ENCODE assay signal across 10 cellular contexts in genomic region chr10:81874878-81875679, GRCh38. TPM values are rescaled to one million over a fixed set of nuclear protein-coding genes. Genes with fewer than 3 reads are reported as not detected.
DNase-seq lines count a peak whose midpoint lies in the region; ATAC-seq and TF ChIP-seq lines count a peak whose summit lies in the region.
"Had no signal": no experiment of that assay in that cellular context is flagged by ENCODE, and none has a peak within 500 bp of the region (broad histone marks: within the 10 kb centered on the region; RNA-seq: fewer than 3 reads in every experiment).

TSS of gene NRG3 (plus strand) at chr10:81875194.

- POLR2A ChIA-PET in activated CD8-positive, alpha-beta T cell treated with anti-CD3 and anti-CD28 coated beads, Interleukin-2, amount 10 ng/mL, durations not matched to agents 7 days and 5 days (lab: Charles Lee): no interaction called here

- intact Hi-C loops in activated naive CD4-positive, alpha-beta T cell treated with anti-CD3 and anti-CD28 coated beads for 36 hours (cut with micrococcal nuclease): no loop called here

- ATAC-seq in activated CD8-positive, alpha-beta T cell treated with anti-CD3 and anti-CD28 coated beads, Interleukin-2, amount 10 ng/mL, durations not matched to agents 7 days and 5 days: no peak

- H3K9me3 ChIP-seq in thymus (ENCODE audit: control insufficient read depth): no peaks in the 10 kb centered on the region

- no peaks in the 10 kb centered on the region for H3K4me1 ChIP-seq in thymus (ENCODE audit: control insufficient read depth, insufficient read depth, low read length)

- 1% methylated on average over 108 of the region's 110 CpGs for WGBS in thymus

- H3K36me3 Mint-ChIP-seq in activated naive CD4-positive, alpha-beta T cell treated with anti-CD3 and anti-CD28 coated beads for 36 hours (ENCODE audit: low read depth): no peaks in the 10 kb centered on the region
- peaks cover 3% of the 10 kb centered on the region for H3K36me3 Mint-ChIP-seq in activated CD8-positive, alpha-beta T cell treated with anti-CD3 and anti-CD28 coated beads, Interleukin-2, amount 10 ng/mL, durations not matched to agents 7 days and 5 days (ENCODE audit: low read depth)

- peak within 1 kb of the TSS; percentile 54 for H3K4me3 Mint-ChIP-seq in activated naive CD4-positive, alpha-beta T cell treated with anti-CD3 and anti-CD28 coated beads for 36 hours
- H3K4me3 Mint-ChIP-seq in activated CD8-positive, alpha-beta T cell treated with anti-CD3 and anti-CD28 coated beads, Interleukin-2, amount 10 ng/mL, durations not matched to agents 7 days and 5 days: peak within 1 kb of the TSS; percentile 3

- peaks cover 55% of the 10 kb centered on the region for H3K27me3 Mint-ChIP-seq in activated naive CD4-positive, alpha-beta T cell treated with anti-CD3 and anti-CD28 coated beads for 36 hours (ENCODE audit: low read depth)
- H3K27me3 Mint-ChIP-seq in activated CD8-positive, alpha-beta T cell treated with anti-CD3 and anti-CD28 coated beads, Interleukin-2, amount 10 ng/mL, durations not matched to agents 7 days and 5 days (ENCODE audit: low read depth): peaks cover 38% of the 10 kb centered on the region

- no peak within 1 kb of the TSS for H3K27ac Mint-ChIP-seq in activated naive CD4-positive, alpha-beta T cell treated with anti-CD3 and anti-CD28 coated beads for 36 hours
- peak within 1 kb of the TSS; percentile 2 for H3K27ac Mint-ChIP-seq in activated CD8-positive, alpha-beta T cell treated with anti-CD3 and anti-CD28 coated beads, Interleukin-2, amount 10 ng/mL, durations not matched to agents 7 days and 5 days

- DNase-seq in activated naive CD4-positive, alpha-beta T cell treated with anti-CD3 and anti-CD28 coated beads for 36 hours: no peak
- no peak for DNase-seq in activated naive CD4-positive, alpha-beta T cell (lab: John Stamatoyannopoulos, UW)
- no peak for DNase-seq in activated CD8-positive, alpha-beta T cell treated with anti-CD3 and anti-CD28 coated beads, Interleukin-2, amount 10 ng/mL, durations not matched to agents 7 days and 5 days
- DNase-seq in kidney epithelial cell (ENCODE audit: low read depth): no peak
- DNase-seq in erythroblast (lab: John Stamatoyannopoulos, UW): no peak
- DNase-seq in medulla oblongata (ENCODE audit: extremely low spot score): no peak
- DNase-seq in glomerular visceral epithelial cell (ENCODE audit: extremely low spot score): no peak
- DNase-seq: IMR-90 had no signal

- H3K9me3 Mint-ChIP-seq in activated naive CD4-positive, alpha-beta T cell treated with anti-CD3 and anti-CD28 coated beads for 36 hours: no peaks in the 10 kb centered on the region
- H3K9me3 Mint-ChIP-seq in activated CD8-positive, alpha-beta T cell treated with anti-CD3 and anti-CD28 coated beads, Interleukin-2, amount 10 ng/mL, durations not matched to agents 7 days and 5 days (ENCODE audit: insufficient read depth): no peaks in the 10 kb centered on the region

- H3K4me3 ChIP-seq in kidney epithelial cell (ENCODE audit: low read depth, low read length): peak within 1 kb of the TSS; percentile 58
- peak within 1 kb of the TSS; percentile 13 for H3K4me3 ChIP-seq in thymus (ENCODE audit: low read length)

- TF ChIP-seq CTCF in kidney epithelial cell (IDR thresholded peaks at IDR 0.05; ENCODE audit: insufficient read depth, low read length, poor library complexity, severe bottlenecking): no peak

- CTCF ChIA-PET in activated naive CD4-positive, alpha-beta T cell treated with anti-CD3 and anti-CD28 coated beads for 36 hours (lab: Charles Lee): no interaction called here
- CTCF ChIA-PET in activated CD8-positive, alpha-beta T cell treated with anti-CD3 and anti-CD28 coated beads, Interleukin-2, amount 10 ng/mL, durations not matched to agents 7 days and 5 days (lab: Charles Lee): no interaction called here

- no peak within 1 kb of the TSS for H3K27ac ChIP-seq in thymus (ENCODE audit: low read depth)

- H3K36me3 ChIP-seq in kidney epithelial cell (ENCODE audit: control insufficient read depth, insufficient read depth, low read length) (no peaks in the 10 kb centered on the region), thymus (ENCODE audit: control insufficient read depth, insufficient read depth) (no peaks in the 10 kb centered on the region)

- H3K27me3 ChIP-seq in kidney epithelial cell (ENCODE audit: control insufficient read depth, insufficient read depth, low read length) (peaks cover 21% of the 10 kb centered on the region), thymus (ENCODE audit: control insufficient read depth, insufficient read depth) (peaks cover 49% of the 10 kb centered on the region)

- H3K4me1 Mint-ChIP-seq in activated naive CD4-positive, alpha-beta T cell treated with anti-CD3 and anti-CD28 coated beads for 36 hours (ENCODE audit: low read depth): peaks cover 9% of the 10 kb centered on the region
- H3K4me1 Mint-ChIP-seq in activated CD8-positive, alpha-beta T cell treated with anti-CD3 and anti-CD28 coated beads, Interleukin-2, amount 10 ng/mL, durations not matched to agents 7 days and 5 days (ENCODE audit: low read depth): peaks cover 10% of the 10 kb centered on the region

- no peak for TF ChIP-seq POLR2A in erythroblast (IDR thresholded peaks at IDR 0.05; ENCODE audit: low read length)

RNA-seq across cellular contexts. Expression of gene NRG3, which starts in this region (rescaled TPM):
- not detected for total RNA-seq in activated naive CD4-positive, alpha-beta T cell treated with anti-CD3 and anti-CD28 coated beads for 36 hours
- total RNA-seq in activated CD8-positive, alpha-beta T cell treated with anti-CD3 and anti-CD28 coated beads, Interleukin-2, amount 10 ng/mL, durations not matched to agents 7 days and 5 days: not detected
- total RNA-seq in kidney epithelial cell: 10.2 and 10.7 TPM in 2 replicates
- polyA plus RNA-seq in thymus: 0.09 TPM
- total RNA-seq: Daoy, IMR-90 had no signal
- polyA plus RNA-seq: IMR-90 had no signal

Comparison
In these comparisons a context has a peak if more than half of its experiments do, and no peak if none do; other contexts are left out.
1. RNA of gene NRG3 (total RNA-seq): 10.2 to 10.7 TPM in kidney epithelial cell; not detected in activated naive CD4-positive, alpha-beta T cell treated with anti-CD3 and anti-CD28 coated beads for 36 hours and not detected in activated CD8-positive, alpha-beta T cell treated with anti-CD3 and anti-CD28 coated beads, Interleukin-2, amount 10 ng/mL, durations not matched to agents 7 days and 5 days; every median in the first group is over 10 times any median in the second.